2 cellular contexts compared by ENCODE assay signal in genomic region chr3:8052599-8053185, GRCh38.
TF ChIP-seq lines count a peak whose summit lies in the region.

No MANE protein-coding gene starts in this region.

TF ChIP-seq in liver, 16 proteins besides CTCF, POLR2A, EP300 and RAD21 (continued from another document):
- TF ChIP-seq REST (IDR thresholded peaks at IDR 0.05) (no peak), FOXA2 (IDR thresholded peaks at IDR 0.05) (no peak), MAX (IDR thresholded peaks at IDR 0.05) (no peak), YY1 (IDR thresholded peaks at IDR 0.05) (no peak), ATF3 (IDR thresholded peaks at IDR 0.05) (no peak), SP1 (IDR thresholded peaks at IDR 0.05) (peak; percentile 48)

TF ChIP-seq in HepG2, 621 proteins besides CTCF, POLR2A, EP300 and RAD21 (continued from another document):
- TF ChIP-seq ZBTB44 (CRISPR knock-in tag; IDR thresholded peaks at IDR 0.05), result no peak
- no peak for TF ChIP-seq ATRX (CRISPR knock-in tag; IDR thresholded peaks at IDR 0.05; ENCODE audit: borderline replicate concordance)
TF ChIP-seq in HepG2: peak in this region for 0.
